Comparison of ENCODE assay signal across 35 cellular contexts in genomic region chr19:1501200-1501595, GRCh38. TPM values are rescaled to one million over a fixed set of nuclear protein-coding genes. Genes with fewer than 3 reads are reported as not detected.
A peak's percentile ranks its signal among the peaks of the same experiment; 100 is the strongest.
DNase-seq lines count a peak whose midpoint lies in the region; ATAC-seq and TF ChIP-seq lines count a peak whose summit lies in the region.
"Had no signal": no experiment of that assay in that cellular context is flagged by ENCODE, and none has a peak within 500 bp of the region (broad histone marks: within the 10 kb centered on the region; RNA-seq: fewer than 3 reads in every experiment).

No MANE protein-coding gene starts in this region.

- H2BK15ac ChIP-seq in mesenchymal stem cell (ENCODE audit: low read depth, poor library complexity, severe bottlenecking): no peak overlapping the region

- no peaks in the 10 kb centered on the region for H4K20me1 ChIP-seq in SK-N-SH (ENCODE audit: insufficient read depth)

- no peak overlapping the region for H3K4me2 ChIP-seq in mesenchymal stem cell (ENCODE audit: low read length, poor library complexity, severe bottlenecking)
- H3K4me2 ChIP-seq in SK-N-SH: no peak overlapping the region

- no peak overlapping the region for H4K91ac ChIP-seq in mesenchymal stem cell (ENCODE audit: low read length)

- no peak overlapping the region for H2AK5ac ChIP-seq in mesenchymal stem cell (ENCODE audit: low read length, severe bottlenecking)

- intact Hi-C loops in Calu3 (cut with micrococcal nuclease; ENCODE audit: unreplicated experiment) (no loop called here), left colon (cut with DNase I, micrococcal nuclease) (no loop called here)
- intact Hi-C loops in naive thymus-derived CD4-positive, alpha-beta T cell (cut with micrococcal nuclease): no loop called here

- BruUV-seq in Calu3 (replicated peaks; lab: Mats Ljungman, UMichigan): no TSS peak

- H3K4me1 Mint-ChIP-seq in Calu3 (ENCODE audit: low read depth, unreplicated experiment): peaks cover 7% of the 10 kb centered on the region
- H3K4me1 Mint-ChIP-seq in T-helper 17 cell: peaks cover 2% of the 10 kb centered on the region
- peaks cover 0 to 6% (median 3%) of the 10 kb centered on the region in 7 donors for H3K4me1 Mint-ChIP-seq in naive thymus-derived CD4-positive, alpha-beta T cell
- H3K4me1 Mint-ChIP-seq: CD4-positive, alpha-beta memory T cell; WTC11 had no signal

- no peaks in the 10 kb centered on the region for H3K79me1 ChIP-seq in mesenchymal stem cell (replicated peaks; ENCODE audit: low read length, poor library complexity, severe bottlenecking)

- no peak overlapping the region for H2BK12ac ChIP-seq in mesenchymal stem cell (ENCODE audit: low read length in 2 of 2)

- H3K4me1 ChIP-seq in mesenchymal stem cell (ENCODE audit: control insufficient read depth, insufficient read depth, low read depth, low read length): peaks cover 14% of the 10 kb centered on the region
- H3K4me1 ChIP-seq in naive thymus-derived CD4-positive, alpha-beta T cell (ENCODE audit: control insufficient read depth in 2 of 2, insufficient read depth in 2 of 2, low read length in 2 of 2): no peaks in the 10 kb centered on the region
- peaks cover 5 to 7% of the 10 kb centered on the region in 2 experiments; a peak in 2 of 4 replicates for H3K4me1 ChIP-seq in SK-N-SH (ENCODE audit: control insufficient read depth in 1 of 2, insufficient read depth in 2 of 2, low read depth in 1 of 2, low read length in 1 of 2)

- H2BK120ac ChIP-seq in mesenchymal stem cell (ENCODE audit: low read depth, low read length): no peak overlapping the region

- TF ChIP-seq EP300 in SK-N-SH (IDR thresholded peaks at IDR 0.05; ENCODE audit: borderline replicate concordance in 1 of 2, low read depth in 1 of 2, low read length in 1 of 2): no peak

- DNase-seq in Calu3: peak; percentile 39
- no peak for DNase-seq in T-helper 17 cell
- no peak for DNase-seq in left colon
- peak; percentile 42 for DNase-seq in renal cortical epithelial cell (ENCODE audit: low read depth)
- DNase-seq in mesenchymal stem cell: no peak
- no peak for DNase-seq in naive thymus-derived CD4-positive, alpha-beta T cell
- DNase-seq in SK-N-SH: no peak
- DNase-seq: activated naive CD4-positive, alpha-beta T cell treated with anti-CD3 and anti-CD28 coated beads for 36 hours; amygdala; colonic mucosa; effector memory CD4-positive, alpha-beta T cell; foreskin melanocyte; GOT3; hippocampal formation; immature natural killer cell; left lung; natural killer cell; NCI-H1694; NCI-H2171 treated with DMSO at 0.1 percent for 48 hours; NCI-H510A treated with DMSO at 0.1 percent for 48 hours; SHP77; stimulated activated CD4-positive, alpha-beta T cell treated with anti-CD3 and anti-CD28 coated beads, Interleukin-12 subunit alpha, Interleukin-12 subunit beta, amount 100 ng/mL, for 4 hours; stimulated activated CD4-positive, alpha-beta T cell treated with anti-CD3 and anti-CD28 coated beads, Interleukin-4, amount 100 ng/mL, for 4 hours; stimulated activated naive B cell treated with anti-CD40 and anti-IgM and Interleukin-4, amounts not matched to agents 10 μg/mL and 1 μg/mL and 100 μg/mL, for 72 hours; SW 1271 had no signal

- H3K36me3 Mint-ChIP-seq in Calu3 (ENCODE audit: insufficient read depth, unreplicated experiment): peaks cover 3% of the 10 kb centered on the region
- H3K36me3 Mint-ChIP-seq in T-helper 17 cell (ENCODE audit: low read depth): no peaks in the 10 kb centered on the region
- no peaks in the 10 kb centered on the region for H3K36me3 Mint-ChIP-seq in naive thymus-derived CD4-positive, alpha-beta T cell
- H3K36me3 Mint-ChIP-seq: CD4-positive, alpha-beta memory T cell; immature natural killer cell; natural killer cell; stimulated activated naive B cell treated with anti-CD40 and anti-IgM and Interleukin-4, amounts not matched to agents 10 μg/mL and 1 μg/mL and 100 μg/mL, for 72 hours had no signal

- H3K27ac ChIP-seq in mesenchymal stem cell (ENCODE audit: low read length, poor library complexity, severe bottlenecking): no peak overlapping the region
- H3K27ac ChIP-seq in naive thymus-derived CD4-positive, alpha-beta T cell (ENCODE audit: low read depth, low read length): no peak overlapping the region
- H3K27ac ChIP-seq in SK-N-SH (ENCODE audit: low read depth in 2 of 2, low read length in 1 of 2): no peak overlapping the region
- H3K27ac ChIP-seq: colonic mucosa, esophagus muscularis mucosa, left lung, right atrium auricular region, suprapubic skin had no signal

- TF ChIP-seq RAD21 in SK-N-SH (IDR thresholded peaks at IDR 0.05; ENCODE audit: low read length): no peak

- H3K27me3 Mint-ChIP-seq in Calu3 (ENCODE audit: unreplicated experiment) (peaks cover 9% of the 10 kb centered on the region), T-helper 17 cell (no peaks in the 10 kb centered on the region)
- H3K27me3 Mint-ChIP-seq in naive thymus-derived CD4-positive, alpha-beta T cell: peaks cover 0 to 17% (median 4%) of the 10 kb centered on the region in 5 donors

- H3K14ac ChIP-seq in mesenchymal stem cell (ENCODE audit: low read length in 2 of 2): no peak overlapping the region

- no peak overlapping the region for H3K23ac ChIP-seq in mesenchymal stem cell (ENCODE audit: low read length in 2 of 2)

- H2AFZ ChIP-seq in mesenchymal stem cell (ENCODE audit: low read depth, low read length) (no peak overlapping the region), SK-N-SH (ENCODE audit: low read depth) (no peak overlapping the region)

- H3K4me3 Mint-ChIP-seq in Calu3 (ENCODE audit: low read depth, unreplicated experiment) (no peak overlapping the region), T-helper 17 cell (no peak overlapping the region)
- no peak overlapping the region for H3K4me3 Mint-ChIP-seq in naive thymus-derived CD4-positive, alpha-beta T cell
- H3K4me3 Mint-ChIP-seq: activated naive CD4-positive, alpha-beta T cell treated with anti-CD3 and anti-CD28 coated beads for 36 hours; activated T-helper 1 cell treated with anti-CD3 and anti-CD28 coated beads, Interleukin-12 subunit alpha, Interleukin-12 subunit beta, Interleukin-2, Interleukin-4 antibody, amounts not matched to agents 30 ng/mL and 10 ng/mL and 1 ng/mL, durations not matched to agents 14 hours and 24 hours and 36 hours; CD4-positive, alpha-beta memory T cell; immature natural killer cell; natural killer cell; stimulated activated naive B cell treated with anti-CD40 and anti-IgM and Interleukin-4, amounts not matched to agents 10 μg/mL and 1 μg/mL and 100 μg/mL, for 72 hours; WTC11 had no signal

- no peaks in the 10 kb centered on the region for H3K79me2 ChIP-seq in SK-N-SH (ENCODE audit: insufficient read depth)

- 91% methylated on average over 9 of the region's 9 CpGs for WGBS in mesenchymal stem cell
- WGBS in SK-N-SH (ENCODE audit: low lambda C conversion rate): 70% methylated on average over 9 of the region's 9 CpGs

- H3K4me3 ChIP-seq in mesenchymal stem cell (ENCODE audit: insufficient read depth in 1 of 2, low read depth in 1 of 2, low read length in 2 of 2): no peak overlapping the region
- H3K4me3 ChIP-seq in naive thymus-derived CD4-positive, alpha-beta T cell (ENCODE audit: low read length): no peak overlapping the region
- no peak overlapping the region for H3K4me3 ChIP-seq in SK-N-SH (ENCODE audit: low read depth in 2 of 2, low read length in 1 of 2)
- H3K4me3 ChIP-seq: colonic mucosa, esophagus muscularis mucosa, left lung, right atrium auricular region, suprapubic skin had no signal

- H3K36me3 ChIP-seq in mesenchymal stem cell (ENCODE audit: control insufficient read depth in 1 of 2, insufficient read depth in 2 of 2, low read depth in 1 of 2, low read length in 2 of 2): peaks cover 0 to 6% of the 10 kb centered on the region in 2 experiments
- H3K36me3 ChIP-seq in naive thymus-derived CD4-positive, alpha-beta T cell (ENCODE audit: control insufficient read depth in 2 of 3, insufficient read depth in 3 of 3, low read length in 3 of 3): no peaks in the 10 kb centered on the region
- H3K36me3 ChIP-seq in SK-N-SH (replicated peaks in 1 of 2; ENCODE audit: control insufficient read depth in 1 of 2, insufficient read depth in 2 of 2, low read length in 1 of 2): no peaks in the 10 kb centered on the region
- H3K36me3 ChIP-seq: colonic mucosa, left lung, suprapubic skin had no signal

- POLR2A ChIA-PET in naive thymus-derived CD4-positive, alpha-beta T cell (lab: Charles Lee): no interaction called here
- POLR2A ChIA-PET in SK-N-SH (lab: Yijun Ruan, JAX): no interaction called here

- no peak overlapping the region for H3K4ac ChIP-seq in mesenchymal stem cell (ENCODE audit: low read depth in 1 of 2, low read length in 2 of 2)

- H3K18ac ChIP-seq in mesenchymal stem cell (ENCODE audit: low read depth in 1 of 2, low read length in 2 of 2): no peak overlapping the region

- H3K27ac Mint-ChIP-seq in Calu3 (ENCODE audit: unreplicated experiment) (no peak overlapping the region), T-helper 17 cell (peak overlapping the region; percentile 16)
- H3K27ac Mint-ChIP-seq in naive thymus-derived CD4-positive, alpha-beta T cell: no peak overlapping the region
- H3K27ac Mint-ChIP-seq: activated naive CD4-positive, alpha-beta T cell treated with anti-CD3 and anti-CD28 coated beads for 36 hours; activated T-helper 1 cell treated with anti-CD3 and anti-CD28 coated beads, Interleukin-12 subunit alpha, Interleukin-12 subunit beta, Interleukin-2, Interleukin-4 antibody, amounts not matched to agents 30 ng/mL and 10 ng/mL and 1 ng/mL, durations not matched to agents 14 hours and 24 hours and 36 hours; CD4-positive, alpha-beta memory T cell; immature natural killer cell; natural killer cell; stimulated activated naive B cell treated with anti-CD40 and anti-IgM and Interleukin-4, amounts not matched to agents 10 μg/mL and 1 μg/mL and 100 μg/mL, for 72 hours; WTC11 had no signal

- H4K8ac ChIP-seq in mesenchymal stem cell (ENCODE audit: low read length): no peak overlapping the region

- H3K9me2 ChIP-seq in SK-N-SH: no peaks in the 10 kb centered on the region

- no peak for TF ChIP-seq CTCF in Calu3 (IDR thresholded peaks at IDR 0.05; ENCODE audit: unreplicated experiment)
- no peak for TF ChIP-seq CTCF in SK-N-SH (IDR thresholded peaks at IDR 0.05)

- H3K9ac ChIP-seq in mesenchymal stem cell (ENCODE audit: low read length): no peak overlapping the region
- H3K9ac ChIP-seq in SK-N-SH: no peak overlapping the region

- H3K27me3 ChIP-seq in mesenchymal stem cell (ENCODE audit: control insufficient read depth in 1 of 2, insufficient read depth in 1 of 2, low read length in 2 of 2): peaks cover 16 to 51% of the 10 kb centered on the region in 2 experiments
- peaks cover 0 to 5% of the 10 kb centered on the region in 2 donors for H3K27me3 ChIP-seq in naive thymus-derived CD4-positive, alpha-beta T cell (ENCODE audit: control insufficient read depth in 2 of 2, insufficient read depth in 2 of 2, low read length in 2 of 2)
- 0 out of 2 replicates have a peak, but pooled peaks cover 5% of the 10 kb centered on the region for H3K27me3 ChIP-seq in SK-N-SH (ENCODE audit: insufficient read depth)
- H3K27me3 ChIP-seq: right atrium auricular region had no signal

- no peak overlapping the region for H2BK5ac ChIP-seq in mesenchymal stem cell (ENCODE audit: low read depth, low read length, poor library complexity, severe bottlenecking)

- H3K9me3 Mint-ChIP-seq in Calu3 (ENCODE audit: low read depth, unreplicated experiment): no peaks in the 10 kb centered on the region
- peaks cover 0 to 1% (median 0%) of the 10 kb centered on the region in 11 donors for H3K9me3 Mint-ChIP-seq in naive thymus-derived CD4-positive, alpha-beta T cell
- H3K9me3 Mint-ChIP-seq: activated naive CD4-positive, alpha-beta T cell treated with anti-CD3 and anti-CD28 coated beads for 36 hours; activated T-helper 1 cell treated with anti-CD3 and anti-CD28 coated beads, Interleukin-12 subunit alpha, Interleukin-12 subunit beta, Interleukin-2, Interleukin-4 antibody, amounts not matched to agents 30 ng/mL and 10 ng/mL and 1 ng/mL, durations not matched to agents 14 hours and 24 hours and 36 hours; immature natural killer cell; natural killer cell; WTC11 had no signal

- CTCF ChIA-PET in Calu3 (lab: Charles Lee): no interaction called here
- CTCF ChIA-PET in naive thymus-derived CD4-positive, alpha-beta T cell (lab: Charles Lee): no interaction called here
- CTCF ChIA-PET in SK-N-SH (lab: Yijun Ruan, JAX): interaction anchor here (0.8 to 3.0 kb wide), 3 partner anchors 10 to 46 kb away, joined by 3 to 9 read pairs (median 4); no protein-coding TSS in a partner anchor

- H3F3A ChIP-seq in SK-N-SH (replicated peaks; ENCODE audit: insufficient read depth): peaks cover 8% of the 10 kb centered on the region

- H3K9me3 ChIP-seq in T-helper 17 cell (ENCODE audit: control insufficient read depth, low read length, poor library complexity, severe bottlenecking): no peaks in the 10 kb centered on the region
- H3K9me3 ChIP-seq in mesenchymal stem cell (ENCODE audit: control insufficient read depth, low read length): no peaks in the 10 kb centered on the region
- no peaks in the 10 kb centered on the region for H3K9me3 ChIP-seq in naive thymus-derived CD4-positive, alpha-beta T cell (ENCODE audit: control insufficient read depth in 2 of 3, low read length in 3 of 3)
- no peaks in the 10 kb centered on the region for H3K9me3 ChIP-seq in SK-N-SH
- H3K9me3 ChIP-seq: colonic mucosa, esophagus muscularis mucosa, left lung, right atrium auricular region, suprapubic skin had no signal

- ATAC-seq in T-helper 17 cell: no peak
- ATAC-seq in left colon: peak; percentile 25
- ATAC-seq in naive thymus-derived CD4-positive, alpha-beta T cell: no peak
- ATAC-seq: left lung; natural killer cell; stimulated activated naive B cell treated with anti-CD40 and anti-IgM and Interleukin-4, amounts not matched to agents 10 μg/mL and 1 μg/mL and 100 μg/mL, for 72 hours; WTC11 had no signal

RNA-seq across cellular contexts. Expression of gene REEP6, which starts 10.2 kb away (rescaled TPM):
- total RNA-seq in Calu3 (2022): 13.9 and 16.2 TPM in 2 replicates
- 1 to 10 TPM; 1.8 to 2.3 TPM for total RNA-seq in T-helper 17 cell
- total RNA-seq in left colon: 1 to 10 TPM; 3.5 to 4.1 TPM
- 4.9 and 8.7 TPM in 2 replicates for total RNA-seq in renal cortical epithelial cell
- polyA plus RNA-seq in mesenchymal stem cell (2013, experiment 1 of 2): 3.1 TPM
- 3.7 TPM for polyA plus RNA-seq in mesenchymal stem cell (2013, experiment 2 of 2)
- total RNA-seq in naive thymus-derived CD4-positive, alpha-beta T cell: 1 to 10 TPM; 1.6 to 5.3 (median 4.4) TPM
- 1 to 10 TPM; 5.6 to 7.2 TPM for polyA plus RNA-seq in naive thymus-derived CD4-positive, alpha-beta T cell
- polyA plus RNA-seq in SK-N-SH (2012; rRNA removed): 6.8 and 9.1 TPM in 2 replicates
- 4.0 and 5.0 TPM in 2 replicates for polyA plus RNA-seq in SK-N-SH (2012; cell fraction: cytosol; rRNA removed)
- 5.8 and 6.7 TPM in 2 replicates for polyA plus RNA-seq in SK-N-SH (2012; cell fraction: nucleus; rRNA removed)

RNA-seq across cellular contexts. Expression of gene PCSK4, which starts 11.0 kb away (rescaled TPM):
- total RNA-seq in Calu3 (2022) (4.5 and 5.5 TPM in 2 replicates), T-helper 17 cell (1 to 10 TPM; 3.3 to 4.5 TPM), left colon (1 to 10 TPM; 3.2 to 4.6 TPM), renal cortical epithelial cell (1.6 and 4.9 TPM in 2 replicates)
- polyA plus RNA-seq in mesenchymal stem cell (2013, experiment 1 of 2): 2.0 TPM
- 1.4 TPM for polyA plus RNA-seq in mesenchymal stem cell (2013, experiment 2 of 2)
- total RNA-seq in naive thymus-derived CD4-positive, alpha-beta T cell: 10 to 100 TPM in 1 of 5 experiments, 1 to 10 TPM in 3, under 1 TPM in 1; 0.87 to 10.8 (median 7.8) TPM
- under 1 TPM; 0.64 to 0.72 TPM for polyA plus RNA-seq in naive thymus-derived CD4-positive, alpha-beta T cell
- polyA plus RNA-seq in SK-N-SH (2012; rRNA removed): 5.8 and 6.6 TPM in 2 replicates
- polyA plus RNA-seq in SK-N-SH (2012; cell fraction: cytosol; rRNA removed): 1.1 and 1.5 TPM in 2 replicates
- 69.2 and 138 TPM in 2 replicates for polyA plus RNA-seq in SK-N-SH (2012; cell fraction: nucleus; rRNA removed)
- polyA plus RNA-seq: CD4-positive, alpha-beta memory T cell had no signal

RNA-seq across cellular contexts. Expression of gene ADAMTSL5, which starts 11.6 kb away (rescaled TPM):
- 9.5 and 9.6 TPM in 2 replicates for total RNA-seq in Calu3 (2022)
- total RNA-seq in T-helper 17 cell: 1 to 10 TPM; 2.9 to 5.6 TPM
- total RNA-seq in left colon: 1 to 10 TPM; 2.0 to 5.4 TPM
- 2.1 and 5.0 TPM in 2 replicates for total RNA-seq in renal cortical epithelial cell
- polyA plus RNA-seq in mesenchymal stem cell (2013, experiment 1 of 2): 10.8 TPM
- polyA plus RNA-seq in mesenchymal stem cell (2013, experiment 2 of 2): 8.4 TPM
- 1 to 10 TPM; 3.6 to 9.9 (median 6.0) TPM for total RNA-seq in naive thymus-derived CD4-positive, alpha-beta T cell
- polyA plus RNA-seq in naive thymus-derived CD4-positive, alpha-beta T cell: 1 to 10 TPM; 4.3 to 4.8 TPM
- polyA plus RNA-seq in SK-N-SH (2012; rRNA removed): 5.7 and 6.3 TPM in 2 replicates
- polyA plus RNA-seq in SK-N-SH (2012; cell fraction: cytosol; rRNA removed): 2.8 and 3.8 TPM in 2 replicates
- 26.7 and 27.1 TPM in 2 replicates for polyA plus RNA-seq in SK-N-SH (2012; cell fraction: nucleus; rRNA removed)

RNA-seq across cellular contexts. Expression of gene C19orf25, which starts 22.2 kb away (rescaled TPM):
- 33.7 and 33.8 TPM in 2 replicates for total RNA-seq in Calu3 (2022)
- total RNA-seq in T-helper 17 cell: 10 to 100 TPM; 24.3 to 29.0 TPM
- 10 to 100 TPM; 34.2 to 35.7 TPM for total RNA-seq in left colon
- total RNA-seq in renal cortical epithelial cell: 26.4 and 31.4 TPM in 2 replicates
- 19.7 TPM for polyA plus RNA-seq in mesenchymal stem cell (2013, experiment 1 of 2)
- polyA plus RNA-seq in mesenchymal stem cell (2013, experiment 2 of 2): 19.4 TPM
- total RNA-seq in naive thymus-derived CD4-positive, alpha-beta T cell: 10 to 100 TPM; 24.2 to 64.5 (median 44.6) TPM
- polyA plus RNA-seq in naive thymus-derived CD4-positive, alpha-beta T cell: 10 to 100 TPM; 43.6 to 69.8 TPM
- 23.4 and 25.3 TPM in 2 replicates for polyA plus RNA-seq in SK-N-SH (2012; rRNA removed)
- 11.5 and 20.3 TPM in 2 replicates for polyA plus RNA-seq in SK-N-SH (2012; cell fraction: cytosol; rRNA removed)
- polyA plus RNA-seq in SK-N-SH (2012; cell fraction: nucleus; rRNA removed): 27.2 and 30.6 TPM in 2 replicates

RNA-seq across cellular contexts. Expression of gene PLK5, which starts 22.7 kb away (rescaled TPM):
- total RNA-seq in Calu3 (2022) (not detected in 2 replicates), T-helper 17 cell (not detected), left colon (not detected), renal cortical epithelial cell (not detected in 2 replicates)
- polyA plus RNA-seq in mesenchymal stem cell (2013, experiment 1 of 2): not detected
- polyA plus RNA-seq in mesenchymal stem cell (2013, experiment 2 of 2): not detected
- total RNA-seq in naive thymus-derived CD4-positive, alpha-beta T cell: not detected
- not detected for polyA plus RNA-seq in naive thymus-derived CD4-positive, alpha-beta T cell
- polyA plus RNA-seq in SK-N-SH (2012; rRNA removed): 0.03 TPM in 1 of 2 replicates, not detected in the other
- not detected in 2 replicates for polyA plus RNA-seq in SK-N-SH (2012; cell fraction: cytosol; rRNA removed)
- 0.35 and 0.39 TPM in 2 replicates for polyA plus RNA-seq in SK-N-SH (2012; cell fraction: nucleus; rRNA removed)
- total RNA-seq: activated naive CD4-positive, alpha-beta T cell treated with anti-CD3 and anti-CD28 coated beads for 36 hours; activated T-helper 1 cell treated with anti-CD3 and anti-CD28 coated beads, Interleukin-12 subunit alpha, Interleukin-12 subunit beta, Interleukin-2, Interleukin-4 antibody, amounts not matched to agents 30 ng/mL and 10 ng/mL and 1 ng/mL, durations not matched to agents 14 hours and 24 hours and 36 hours; bronchial epithelial cell; CD4-positive, alpha-beta memory T cell; colonic mucosa; G401; left lung; LHCN-M2; natural killer cell; right atrium auricular region; ureter had no signal
- polyA plus RNA-seq: CD4-positive, alpha-beta memory T cell; immature natural killer cell had no signal

Comparison
In these comparisons a context has a peak if more than half of its experiments do, and no peak if none do; other contexts are left out.
1. DNase-seq: peak in Calu3 (single experiment) and renal cortical epithelial cell (single experiment); none in T-helper 17 cell (0 of 3), left colon (0 of 2), mesenchymal stem cell (single experiment), naive thymus-derived CD4-positive, alpha-beta T cell (0 of 9) and SK-N-SH (single experiment).